In the genomic region with DNA sequence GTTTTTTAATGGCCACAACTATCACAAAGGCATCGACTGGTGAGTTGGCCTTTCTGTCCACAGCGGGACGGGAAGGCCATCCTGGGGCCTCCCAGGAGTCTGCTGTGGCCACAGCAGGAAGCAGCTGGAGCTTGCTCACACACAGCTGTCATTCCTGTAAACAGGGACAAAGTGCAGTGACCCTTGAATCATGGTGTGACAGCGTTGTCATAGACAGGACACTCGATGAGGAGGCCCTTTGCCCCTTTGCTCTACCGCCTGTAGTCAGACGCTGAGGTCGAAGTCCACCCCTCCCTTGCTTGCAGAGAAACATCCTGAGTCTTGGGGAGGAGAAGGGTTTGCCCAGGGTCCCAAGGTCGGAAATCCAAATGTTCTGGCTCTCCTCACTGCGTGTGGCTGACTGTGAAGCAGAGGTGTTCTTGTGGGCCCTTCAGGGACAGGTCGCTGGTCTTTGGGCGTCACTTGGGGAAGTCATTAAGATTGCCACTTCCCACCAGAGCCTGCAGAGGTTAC, we compare ENCODE assay signal across 17 cellular contexts. TPM values are rescaled to one million over a fixed set of nuclear protein-coding genes. Genes with fewer than 3 reads are reported as not detected.
DNase-seq lines count a peak whose midpoint lies in the region; ATAC-seq and TF ChIP-seq lines count a peak whose summit lies in the region.
"Had no signal": no experiment of that assay in that cellular context is flagged by ENCODE, and none has a peak within 500 bp of the region (broad histone marks: within the 10 kb centered on the region; RNA-seq: fewer than 3 reads in every experiment).

No MANE protein-coding gene starts in this region.

- POLR2A ChIA-PET in Caco-2 (lab: Charles Lee): interaction anchor here (0.6 to 1.0 kb wide), 2 partner anchors 20 to 58 kb away, joined by 5 to 6 read pairs; no protein-coding TSS in a partner anchor

- DNase-seq in Caco-2 (peak; percentile 86 to 94), SW480 (ENCODE audit: low spot score) (peak; percentile 60), left colon (peak; percentile 86 to 88), gastrocnemius medialis (no peak), WERI-Rb-1 (no peak)
- DNase-seq in activated CD8-positive, alpha-beta memory T cell treated with anti-CD3 and anti-CD28 coated beads for 24 hours: no peak
- DNase-seq in activated CD8-positive, alpha-beta memory T cell treated with anti-CD3 and anti-CD28 coated beads, Interleukin-2, amount 10 ng/mL, durations not matched to agents 7 days and 5 days: no peak
- DNase-seq: activated CD4-positive, alpha-beta T cell treated with anti-CD3 and anti-CD28 coated beads, Interleukin-2, amount 10 ng/mL, durations not matched to agents 24 days and 14 days; anterior cingulate cortex; DMS153; NCI-H1048; NCI-H446; occipital lobe; stimulated activated CD4-positive, alpha-beta T cell treated with anti-CD3 and anti-CD28 coated beads, Interleukin-15, amount 100 ng/mL, for 24 hours had no signal

- TF ChIP-seq POLR2A in gastrocnemius medialis (IDR thresholded peaks at IDR 0.05): no peak

- H3K4me1 Mint-ChIP-seq in Caco-2 (ENCODE audit: low read depth, unreplicated experiment): peaks cover 25% of the 10 kb centered on the region
- no peaks in the 10 kb centered on the region for H3K4me1 Mint-ChIP-seq in activated CD8-positive, alpha-beta memory T cell treated with anti-CD3 and anti-CD28 coated beads, Interleukin-2, amount 10 ng/mL, durations not matched to agents 7 days and 5 days
- H3K4me1 Mint-ChIP-seq: activated CD4-positive, alpha-beta T cell treated with anti-CD3 and anti-CD28 coated beads, Interleukin-2, amount 10 ng/mL, durations not matched to agents 24 days and 14 days; activated T-helper 17 cell treated with anti-CD3 and anti-CD28 coated beads, Interleukin-2, amount 50 U/mL, for 72 hours had no signal

- peak; percentile 85 for ATAC-seq in left colon
- peak in 1 of 2 donors; percentile 34 for ATAC-seq in gastrocnemius medialis
- no peak for ATAC-seq in activated CD8-positive, alpha-beta memory T cell treated with anti-CD3 and anti-CD28 coated beads, Interleukin-2, amount 10 ng/mL, durations not matched to agents 7 days and 5 days
- no peak for ATAC-seq in HG02981 (IDR thresholded peaks at IDR 0.05; ENCODE audit: unreplicated experiment)
- ATAC-seq: activated T-helper 17 cell treated with anti-CD3 and anti-CD28 coated beads, Interleukin-2, amount 50 U/mL, for 72 hours had no signal

- peak overlapping the region; percentile 42 for H3K4me3 Mint-ChIP-seq in Caco-2 (ENCODE audit: unreplicated experiment)
- H3K4me3 Mint-ChIP-seq in activated CD8-positive, alpha-beta memory T cell treated with anti-CD3 and anti-CD28 coated beads, Interleukin-2, amount 10 ng/mL, durations not matched to agents 7 days and 5 days: no peak overlapping the region
- H3K4me3 Mint-ChIP-seq: activated CD4-positive, alpha-beta T cell treated with anti-CD3 and anti-CD28 coated beads, Interleukin-2, amount 10 ng/mL, durations not matched to agents 24 days and 14 days; activated T-helper 17 cell treated with anti-CD3 and anti-CD28 coated beads, Interleukin-2, amount 50 U/mL, for 72 hours; T-helper 1 cell treated with Interleukin-12 subunit alpha and Interleukin-12 subunit beta and Interleukin-4 antibody, amounts not matched to agents 30 μg/mL and 1 μg/mL, for 36 hours had no signal

- CTCF ChIA-PET in Caco-2 (lab: Charles Lee): interaction anchor here (0.6 to 2.0 kb wide), 9 partner anchors 17 to 776 kb away, joined by 3 to 22 read pairs (median 4); a partner anchor contains a TSS
- CTCF ChIA-PET in activated CD8-positive, alpha-beta memory T cell treated with anti-CD3 and anti-CD28 coated beads, Interleukin-2, amount 10 ng/mL, durations not matched to agents 7 days and 5 days (lab: Charles Lee): interaction anchor here (1.4 kb wide), 1 partner anchor 90 kb away, joined by 4 read pairs; no protein-coding TSS in a partner anchor

- in situ Hi-C loops in gastrocnemius medialis (cut with MboI; ENCODE audit: low sequenced_read_pairs in 4 of 4): loop anchor here in 2 of 4 donors (5.0 kb wide), 2 partner anchors 86 to 91 kb away; no protein-coding TSS in a partner anchor

- no peaks in the 10 kb centered on the region for H3K27me3 ChIP-seq in Caco-2 (replicated peaks; ENCODE audit: control insufficient read depth, insufficient read depth, low read length)
- H3K27me3 ChIP-seq in gastrocnemius medialis: no peaks in the 10 kb centered on the region
- no peaks in the 10 kb centered on the region for H3K27me3 ChIP-seq in WERI-Rb-1 (ENCODE audit: insufficient read depth, low read depth, severe bottlenecking)

- no TSS peak for BruUV-seq in Caco-2 (replicated peaks; lab: Mats Ljungman, UMichigan)

- H3K36me3 ChIP-seq in Caco-2 (ENCODE audit: control insufficient read depth, insufficient read depth, low read length) (peaks cover 18% of the 10 kb centered on the region), gastrocnemius medialis (peaks cover 0 to 74% of the 10 kb centered on the region in 2 donors), WERI-Rb-1 (peaks cover 65% of the 10 kb centered on the region)

- no peaks in the 10 kb centered on the region for H3K9me3 ChIP-seq in Caco-2
- H3K9me3 ChIP-seq in gastrocnemius medialis: no peaks in the 10 kb centered on the region
- no peaks in the 10 kb centered on the region for H3K9me3 ChIP-seq in WERI-Rb-1 (ENCODE audit: severe bottlenecking)

- H3K4me1 ChIP-seq in Caco-2 (peaks cover 34% of the 10 kb centered on the region), gastrocnemius medialis (peaks cover 0 to 11% of the 10 kb centered on the region in 2 donors)

- no peaks in the 10 kb centered on the region for H3K9me3 Mint-ChIP-seq in Caco-2 (ENCODE audit: unreplicated experiment)
- no peaks in the 10 kb centered on the region for H3K9me3 Mint-ChIP-seq in activated CD8-positive, alpha-beta memory T cell treated with anti-CD3 and anti-CD28 coated beads, Interleukin-2, amount 10 ng/mL, durations not matched to agents 7 days and 5 days (ENCODE audit: low read depth)
- H3K9me3 Mint-ChIP-seq: activated CD4-positive, alpha-beta T cell treated with anti-CD3 and anti-CD28 coated beads, Interleukin-2, amount 10 ng/mL, durations not matched to agents 24 days and 14 days; activated T-helper 17 cell treated with anti-CD3 and anti-CD28 coated beads, Interleukin-2, amount 50 U/mL, for 72 hours; T-helper 1 cell treated with Interleukin-12 subunit alpha and Interleukin-12 subunit beta and Interleukin-4 antibody, amounts not matched to agents 30 μg/mL and 1 μg/mL, for 36 hours had no signal

- H3K27ac ChIP-seq in gastrocnemius medialis (peak overlapping the region in 3 of 4 donors; percentile 5 to 22 (median 7)), WERI-Rb-1 (no peak overlapping the region)

- H3K36me3 Mint-ChIP-seq in Caco-2 (ENCODE audit: insufficient read depth, unreplicated experiment): peaks cover 89% of the 10 kb centered on the region
- no peaks in the 10 kb centered on the region for H3K36me3 Mint-ChIP-seq in activated CD8-positive, alpha-beta memory T cell treated with anti-CD3 and anti-CD28 coated beads, Interleukin-2, amount 10 ng/mL, durations not matched to agents 7 days and 5 days

- TF ChIP-seq CTCF in Caco-2 (IDR thresholded peaks at IDR 0.05; ENCODE audit: insufficient read depth in 1 of 2, low read depth in 1 of 2, low read length in 1 of 2, severe bottlenecking in 1 of 2, unreplicated experiment in 1 of 2): no peak
- no peak for TF ChIP-seq CTCF in gastrocnemius medialis (IDR thresholded peaks at IDR 0.05 in 4 of 5, conservative IDR thresholded peaks at IDR 0.05 in 1 of 5)
- no peak for TF ChIP-seq CTCF in WERI-Rb-1 (IDR thresholded peaks at IDR 0.05; ENCODE audit: low read depth, low read length)

- peak overlapping the region; percentile 81 for H3K27ac Mint-ChIP-seq in Caco-2 (ENCODE audit: unreplicated experiment)
- no peak overlapping the region for H3K27ac Mint-ChIP-seq in activated CD8-positive, alpha-beta memory T cell treated with anti-CD3 and anti-CD28 coated beads, Interleukin-2, amount 10 ng/mL, durations not matched to agents 7 days and 5 days
- H3K27ac Mint-ChIP-seq: activated CD4-positive, alpha-beta T cell treated with anti-CD3 and anti-CD28 coated beads, Interleukin-2, amount 10 ng/mL, durations not matched to agents 24 days and 14 days; activated T-helper 17 cell treated with anti-CD3 and anti-CD28 coated beads, Interleukin-2, amount 50 U/mL, for 72 hours; T-helper 1 cell treated with Interleukin-12 subunit alpha and Interleukin-12 subunit beta and Interleukin-4 antibody, amounts not matched to agents 30 μg/mL and 1 μg/mL, for 36 hours had no signal

- H3K4me3 ChIP-seq in Caco-2 (ENCODE audit: low read depth, low read length) (no peak overlapping the region), gastrocnemius medialis (no peak overlapping the region), WERI-Rb-1 (ENCODE audit: low read depth, low read length) (no peak overlapping the region)

- no peaks in the 10 kb centered on the region for H3K27me3 Mint-ChIP-seq in Caco-2 (ENCODE audit: insufficient read depth, unreplicated experiment)
- H3K27me3 Mint-ChIP-seq in activated CD8-positive, alpha-beta memory T cell treated with anti-CD3 and anti-CD28 coated beads, Interleukin-2, amount 10 ng/mL, durations not matched to agents 7 days and 5 days: no peaks in the 10 kb centered on the region
- H3K27me3 Mint-ChIP-seq: activated CD4-positive, alpha-beta T cell treated with anti-CD3 and anti-CD28 coated beads, Interleukin-2, amount 10 ng/mL, durations not matched to agents 24 days and 14 days; activated T-helper 17 cell treated with anti-CD3 and anti-CD28 coated beads, Interleukin-2, amount 50 U/mL, for 72 hours had no signal

- intact Hi-C loops in Caco-2 (cut with micrococcal nuclease; ENCODE audit: unreplicated experiment): loop anchor here (1.0 kb wide), 4 partner anchors 20 to 85 kb away; no protein-coding TSS in a partner anchor
- intact Hi-C loops in left colon (cut with DNase I, micrococcal nuclease): loop anchor here in 1 of 2 donors (10.0 kb wide), 1 partner anchor 78 kb away; no protein-coding TSS in a partner anchor
- intact Hi-C loops in gastrocnemius medialis (cut with DNase I; ENCODE audit: low total_unique reads): no loop called here

RNA-seq across cellular contexts. Expression of a gene that starts 35.1 kb away (rescaled TPM):
- total RNA-seq in Caco-2 (2022): 106 and 110 TPM in 2 replicates
- total RNA-seq in left colon: 10 to 100 TPM; 63.5 to 73.9 TPM
- 10 to 100 TPM; 36.1 to 70.5 (median 50.5) TPM for total RNA-seq in gastrocnemius medialis
- total RNA-seq in activated CD8-positive, alpha-beta memory T cell treated with anti-CD3 and anti-CD28 coated beads, Interleukin-2, amount 10 ng/mL, durations not matched to agents 7 days and 5 days: under 1 TPM; 0.58 to 0.68 TPM

Comparison
In these comparisons a context has a peak if more than half of its experiments do, and no peak if none do; other contexts are left out.
1. DNase-seq: peak in Caco-2 (2 of 2), SW480 (single experiment) and left colon (2 of 2); none in gastrocnemius medialis (0 of 2), activated CD8-positive, alpha-beta memory T cell treated with anti-CD3 and anti-CD28 coated beads for 24 hours (single experiment), activated CD8-positive, alpha-beta memory T cell treated with anti-CD3 and anti-CD28 coated beads, Interleukin-2, amount 10 ng/mL, durations not matched to agents 7 days and 5 days (single experiment) and WERI-Rb-1 (single experiment).
2. RNA of a gene that starts 35.1 kb away (total RNA-seq): 106 to 110 TPM in Caco-2, 63.5 to 73.9 TPM in left colon and 36.1 to 70.5 TPM in gastrocnemius medialis; 0.58 to 0.68 TPM in activated CD8-positive, alpha-beta memory T cell treated with anti-CD3 and anti-CD28 coated beads, Interleukin-2, amount 10 ng/mL, durations not matched to agents 7 days and 5 days; every median in the first group is over 10 times any median in the second.